Comparison of ENCODE assay signal across 9 cellular contexts in the genomic region with DNA sequence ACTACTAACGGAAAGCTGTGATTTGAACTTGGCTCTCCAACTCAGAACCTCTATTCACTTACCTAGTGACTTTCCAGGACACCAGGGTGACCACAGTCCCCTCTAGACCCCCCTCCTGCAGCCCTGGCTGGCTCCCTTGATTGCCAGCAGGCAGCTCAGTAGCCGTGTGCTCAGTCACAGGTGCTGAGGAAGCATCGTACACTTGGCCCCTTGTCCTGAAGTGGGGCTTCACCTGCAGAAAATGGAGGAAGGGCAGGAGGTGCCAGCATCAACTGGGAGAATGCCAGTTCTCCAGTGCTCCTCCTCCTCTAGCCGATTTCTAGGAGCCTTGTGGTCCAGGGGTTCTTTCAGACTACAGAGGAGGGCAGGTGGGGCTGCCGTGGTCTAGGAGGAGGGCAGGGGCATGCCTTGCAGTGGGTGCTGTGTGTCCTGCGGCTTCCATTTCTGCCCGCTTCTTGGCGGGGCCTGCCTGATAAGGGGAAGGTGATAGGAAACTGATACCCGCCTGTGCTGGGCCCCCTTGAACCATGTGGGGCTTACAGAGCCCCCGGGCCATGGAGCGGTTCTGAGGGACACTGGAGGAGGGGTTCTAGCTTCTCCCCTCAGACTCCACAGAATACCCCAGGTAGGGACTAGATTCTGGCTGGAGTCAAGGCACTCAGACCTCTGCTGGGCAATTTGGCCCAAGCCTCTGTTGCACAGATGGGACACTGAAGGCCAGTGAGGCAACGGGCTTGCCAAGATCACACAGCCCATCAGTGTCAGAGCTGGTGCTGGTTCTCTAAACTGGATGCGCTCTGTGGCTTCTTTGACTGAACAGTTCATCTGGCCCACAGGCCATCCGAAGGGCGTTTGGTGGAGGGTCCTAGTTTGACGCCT. TPM values are rescaled to one million over a fixed set of nuclear protein-coding genes. Genes with fewer than 3 reads are reported as not detected.
"Had no signal": no experiment of that assay in that cellular context is flagged by ENCODE, and none has a peak within 500 bp of the region (broad histone marks: within the 10 kb centered on the region; RNA-seq: fewer than 3 reads in every experiment).

No MANE protein-coding gene starts in this region.

- H3K4me3 ChIP-seq: coronary artery, heart left ventricle, left lung had no signal

- H3K27ac ChIP-seq: coronary artery, heart left ventricle, left lung had no signal

- H3K36me3 ChIP-seq: heart left ventricle, left lung had no signal

- H3K36me3 Mint-ChIP-seq: stimulated activated effector memory CD8-positive, alpha-beta T cell treated with anti-CD3 and anti-CD28 coated beads, Interleukin-12 subunit alpha, Interleukin-12 subunit beta, amount 100 ng/mL, for 72 hours had no signal

- H3K9me3 Mint-ChIP-seq: activated T-cell treated with anti-CD3 and anti-CD28 coated beads, Interleukin-2, amount 50 U/mL, for 72 hours; stimulated activated effector memory CD8-positive, alpha-beta T cell treated with anti-CD3 and anti-CD28 coated beads, Interleukin-12 subunit alpha, Interleukin-12 subunit beta, amount 100 ng/mL, for 72 hours; T-helper 2 cell treated with Interferon-gamma antibody and Interleukin-4, amounts not matched to agents 5 μg/mL and 100 μg/mL, for 36 hours had no signal

- H3K4me1 ChIP-seq: heart left ventricle, left lung had no signal

- H3K9me3 ChIP-seq: heart left ventricle, left lung had no signal

- H3K4me1 Mint-ChIP-seq: stimulated activated effector memory CD8-positive, alpha-beta T cell treated with anti-CD3 and anti-CD28 coated beads, Interleukin-12 subunit alpha, Interleukin-12 subunit beta, amount 100 ng/mL, for 72 hours had no signal

- DNase-seq: activated naive CD4-positive, alpha-beta T cell; effector CD4-positive, alpha-beta T cell had no signal

- H3K4me3 Mint-ChIP-seq: activated T-cell treated with anti-CD3 and anti-CD28 coated beads, Interleukin-2, amount 50 U/mL, for 72 hours; stimulated activated effector memory CD8-positive, alpha-beta T cell treated with anti-CD3 and anti-CD28 coated beads, Interleukin-12 subunit alpha, Interleukin-12 subunit beta, amount 100 ng/mL, for 72 hours; T-helper 2 cell treated with Interferon-gamma antibody and Interleukin-4, amounts not matched to agents 5 μg/mL and 100 μg/mL, for 36 hours had no signal

- H3K27ac Mint-ChIP-seq: activated T-cell treated with anti-CD3 and anti-CD28 coated beads, Interleukin-2, amount 50 U/mL, for 72 hours; stimulated activated effector memory CD8-positive, alpha-beta T cell treated with anti-CD3 and anti-CD28 coated beads, Interleukin-12 subunit alpha, Interleukin-12 subunit beta, amount 100 ng/mL, for 72 hours; T-helper 2 cell treated with Interferon-gamma antibody and Interleukin-4, amounts not matched to agents 5 μg/mL and 100 μg/mL, for 36 hours had no signal

RNA-seq across cellular contexts. Expression of gene FAM241B, which starts 14.0 kb away (rescaled TPM):
- total RNA-seq: endothelial cell of umbilical vein had no signal
